21 cellular contexts compared by ENCODE assay signal in the genomic region with DNA sequence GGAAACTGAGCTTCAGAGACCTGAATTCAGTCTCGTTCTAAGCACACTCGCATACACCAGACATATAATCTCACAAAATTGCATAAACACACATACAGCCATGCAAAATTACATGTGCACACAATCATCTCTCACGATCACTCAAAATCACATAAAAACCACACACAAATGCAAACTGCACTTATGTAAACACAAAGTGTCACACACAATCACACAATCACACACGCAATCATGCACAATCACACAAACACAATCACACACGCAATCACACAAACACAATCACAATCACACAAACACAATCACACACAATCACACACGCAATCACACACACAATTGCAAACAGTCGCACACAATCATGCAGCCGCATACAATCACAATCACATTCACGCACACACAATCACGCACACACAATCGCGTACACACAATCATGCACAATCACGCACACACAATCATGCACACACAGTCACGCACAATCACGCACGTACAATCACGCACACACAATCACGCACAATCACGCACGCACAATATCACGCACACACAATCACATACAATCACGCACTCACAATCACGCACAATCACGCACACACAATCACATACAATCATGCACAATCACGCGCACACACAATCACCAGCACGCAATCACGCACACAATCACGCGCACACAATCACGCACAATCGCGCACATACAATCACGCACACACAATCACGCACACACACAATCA.
"Had no signal": no experiment of that assay in that cellular context is flagged by ENCODE, and none has a peak within 500 bp of the region (broad histone marks: within the 10 kb centered on the region; RNA-seq: fewer than 3 reads in every experiment).

No MANE protein-coding gene starts in this region.

- H3K9me3 Mint-ChIP-seq: activated naive CD4-positive, alpha-beta T cell treated with anti-CD3 and anti-CD28 coated beads, Interleukin-2, amount 50 U/mL, for 24 hours; stimulated activated effector memory CD8-positive, alpha-beta T cell treated with anti-CD3 and anti-CD28 coated beads, Interleukin-12 subunit alpha, Interleukin-12 subunit beta, amount 100 ng/mL, for 72 hours had no signal

- H3K4me3 ChIP-seq: ascending aorta, breast epithelium, heart left ventricle, left lung, pancreas, sigmoid colon, thyroid gland, uterus had no signal

- H3K9me3 ChIP-seq: ascending aorta, breast epithelium, heart left ventricle, left lung, pancreas, sigmoid colon, thyroid gland, uterus had no signal

- H3K27ac Mint-ChIP-seq: activated naive CD4-positive, alpha-beta T cell treated with anti-CD3 and anti-CD28 coated beads, Interleukin-2, amount 50 U/mL, for 24 hours; stimulated activated effector memory CD8-positive, alpha-beta T cell treated with anti-CD3 and anti-CD28 coated beads, Interleukin-12 subunit alpha, Interleukin-12 subunit beta, amount 100 ng/mL, for 72 hours had no signal

- H3K36me3 ChIP-seq: ascending aorta, breast epithelium, heart left ventricle, left lung, pancreas, sigmoid colon, thyroid gland, uterus had no signal

- ATAC-seq: activated CD4-positive, CD25-positive, alpha-beta regulatory T cell treated with anti-CD3 and anti-CD28 coated beads, Interleukin-2, amount 50 U/mL, for 24 hours; left lung; pancreas; SK-N-SH treated with all-trans-retinoic acid at 6 μM for 48 hours; stimulated activated effector memory CD8-positive, alpha-beta T cell treated with anti-CD3 and anti-CD28 coated beads, Interleukin-12 subunit alpha, Interleukin-12 subunit beta, amount 100 ng/mL, for 72 hours had no signal

- H3K27me3 Mint-ChIP-seq: activated naive CD4-positive, alpha-beta T cell treated with anti-CD3 and anti-CD28 coated beads, Interleukin-2, amount 50 U/mL, for 24 hours had no signal

- H3K36me3 Mint-ChIP-seq: activated naive CD4-positive, alpha-beta T cell treated with anti-CD3 and anti-CD28 coated beads, Interleukin-2, amount 50 U/mL, for 24 hours; stimulated activated effector memory CD8-positive, alpha-beta T cell treated with anti-CD3 and anti-CD28 coated beads, Interleukin-12 subunit alpha, Interleukin-12 subunit beta, amount 100 ng/mL, for 72 hours had no signal

- FAIRE-seq: frontal cortex, kidney, pancreas had no signal

- DNase-seq: activated CD4-positive, alpha-beta T cell treated with anti-CD3 and anti-CD28 coated beads, Interleukin-2, amount 50 U/mL, for 1 hour; activated CD8-positive, alpha-beta memory T cell treated with anti-CD3 and anti-CD28 coated beads, Interleukin-2, amount 50 U/mL, for 4 hours; activated gamma-delta T cell; activated T-cell treated with anti-CD3 and anti-CD28 coated beads, Interleukin-2, amount 50 U/mL, for 48 hours; effector memory CD4-positive, alpha-beta T cell; heart left ventricle; kidney; left lung; sigmoid colon; stimulated activated CD4-positive, alpha-beta T cell treated with anti-CD3 and anti-CD28 coated beads, Interleukin-4, amount 100 ng/mL, for 24 hours; T-helper 1 cell; thyroid gland; uterus had no signal

- H3K4me3 Mint-ChIP-seq: activated naive CD4-positive, alpha-beta T cell treated with anti-CD3 and anti-CD28 coated beads, Interleukin-2, amount 50 U/mL, for 24 hours; stimulated activated effector memory CD8-positive, alpha-beta T cell treated with anti-CD3 and anti-CD28 coated beads, Interleukin-12 subunit alpha, Interleukin-12 subunit beta, amount 100 ng/mL, for 72 hours had no signal

- H3K27me3 ChIP-seq: ascending aorta, breast epithelium, heart left ventricle, pancreas, sigmoid colon, thyroid gland, uterus had no signal
